ENCODE assay signal across 9 cellular contexts in genomic region chr18:74476154-74476553, GRCh38. TPM values are rescaled to one million over a fixed set of nuclear protein-coding genes. Genes with fewer than 3 reads are reported as not detected.
A peak's percentile ranks its signal among the peaks of the same experiment; 100 is the strongest.
DNase-seq lines count a peak whose midpoint lies in the region; ATAC-seq and TF ChIP-seq lines count a peak whose summit lies in the region.
"Had no signal": no experiment of that assay in that cellular context is flagged by ENCODE, and none has a peak within 500 bp of the region (broad histone marks: within the 10 kb centered on the region; RNA-seq: fewer than 3 reads in every experiment).

No MANE protein-coding gene starts in this region.

- CTCF ChIA-PET in A673 (lab: Charles Lee), result no interaction called here

- no peak overlapping the region for H3K4me3 Mint-ChIP-seq in activated T-helper 17 cell treated with anti-CD3 and anti-CD28 coated beads, Interleukin-2, amount 50 U/mL, for 72 hours

- no peaks in the 10 kb centered on the region for H3K36me3 Mint-ChIP-seq in activated T-helper 17 cell treated with anti-CD3 and anti-CD28 coated beads, Interleukin-2, amount 50 U/mL, for 72 hours (ENCODE audit: low read depth)

- H3K27ac Mint-ChIP-seq in activated T-helper 17 cell treated with anti-CD3 and anti-CD28 coated beads, Interleukin-2, amount 50 U/mL, for 72 hours, result no peak overlapping the region

- intact Hi-C loops in A673 (cut with micrococcal nuclease; ENCODE audit: unreplicated experiment), result loop anchor here (1.0 kb wide), 1 partner anchor 124 kb away; no protein-coding TSS in a partner anchor
- intact Hi-C loops in adrenal gland (cut with DNase I), result loop anchor here in 1 of 2 donors (10.0 kb wide), 1 partner anchor 121 kb away; no protein-coding TSS in a partner anchor
- intact Hi-C loops in mucosa of descending colon (cut with DNase I, micrococcal nuclease), result no loop called here

- TF ChIP-seq POLR2A in adrenal gland (IDR thresholded peaks at IDR 0.05), result no peak

- peak; percentile 62 for DNase-seq in A673 (ENCODE audit: low spot score)
- DNase-seq in HAP-1 (ENCODE audit: low spot score in 2 of 2), result peak; percentile 8 to 71
- DNase-seq in adrenal gland, result peak in 2 of 7 donors; percentile 10 to 48
- peak; percentile 79 for DNase-seq in iPS-NIHi7 (ENCODE audit: extremely low spot score)
- DNase-seq in MV-4-11 (lab: John Stamatoyannopoulos, UW), result no peak
- no peak for DNase-seq in mucosa of descending colon

- no TSS peak for BruUV-seq in A673 (replicated peaks; lab: Mats Ljungman, UMichigan)

- H3K27ac ChIP-seq in A673 (ENCODE audit: low read depth, low read length, poor library complexity, severe bottlenecking) (no peak overlapping the region), adrenal gland (no peak overlapping the region)

- H3K4me1 ChIP-seq in A673 (ENCODE audit: insufficient read depth, low read length, poor library complexity, severe bottlenecking) (no peaks in the 10 kb centered on the region), HAP-1 (no peaks in the 10 kb centered on the region), adrenal gland (replicated peaks in 1 of 2) (no peaks in the 10 kb centered on the region), mucosa of descending colon (ENCODE audit: low read depth) (peaks cover 6% of the 10 kb centered on the region)

- H3K27me3 ChIP-seq in A673 (replicated peaks; ENCODE audit: insufficient read depth, low read depth, low read length, poor library complexity), result peaks cover 16% of the 10 kb centered on the region
- no peaks in the 10 kb centered on the region for H3K27me3 ChIP-seq in HAP-1 (ENCODE audit: low read depth)
- no peaks in the 10 kb centered on the region for H3K27me3 ChIP-seq in adrenal gland

- ATAC-seq in mucosa of descending colon (no peak), GM18907 (IDR thresholded peaks at IDR 0.05; ENCODE audit: unreplicated experiment) (no peak)
- ATAC-seq in activated T-helper 17 cell treated with anti-CD3 and anti-CD28 coated beads, Interleukin-2, amount 50 U/mL, for 72 hours (replicated peaks), result no peak

- H3K9me3 ChIP-seq in A673 (ENCODE audit: low read depth, low read length, poor library complexity, severe bottlenecking) (no peaks in the 10 kb centered on the region), HAP-1 (no peaks in the 10 kb centered on the region), adrenal gland (replicated peaks in 1 of 3) (no peaks in the 10 kb centered on the region), mucosa of descending colon (no peaks in the 10 kb centered on the region)

- H3K36me3 ChIP-seq in A673 (ENCODE audit: insufficient read depth, low read length, poor library complexity, severe bottlenecking) (no peaks in the 10 kb centered on the region), HAP-1 (replicated peaks) (no peaks in the 10 kb centered on the region), adrenal gland (replicated peaks in 1 of 2) (no peaks in the 10 kb centered on the region), mucosa of descending colon (ENCODE audit: low read depth) (no peaks in the 10 kb centered on the region)

- no peaks in the 10 kb centered on the region for H3K4me1 Mint-ChIP-seq in activated T-helper 17 cell treated with anti-CD3 and anti-CD28 coated beads, Interleukin-2, amount 50 U/mL, for 72 hours

- WGBS in adrenal gland, 4 donors, result 20 to 38% (median 27%) methylated on average over 6 of the region's 6 CpGs

- H3K4me3 ChIP-seq in A673 (ENCODE audit: low read depth, low read length, poor library complexity, severe bottlenecking) (no peak overlapping the region), HAP-1 (no peak overlapping the region), adrenal gland (no peak overlapping the region), mucosa of descending colon (no peak overlapping the region)

- H3K9me3 Mint-ChIP-seq in activated T-helper 17 cell treated with anti-CD3 and anti-CD28 coated beads, Interleukin-2, amount 50 U/mL, for 72 hours, result no peaks in the 10 kb centered on the region

- peak; percentile 82 for TF ChIP-seq CTCF in A673 (conservative IDR thresholded peaks at IDR 0.05; ENCODE audit: low read depth, low read length)
- TF ChIP-seq CTCF in adrenal gland (IDR thresholded peaks at IDR 0.05), result peak in 4 of 6 experiments; percentile 10 to 46 (median 34)
- no peak for TF ChIP-seq CTCF in mucosa of descending colon (IDR thresholded peaks at IDR 0.05)

- POLR2A ChIA-PET in A673 (lab: Charles Lee; ENCODE audit: low non-redundant PET), result no interaction called here

- in situ Hi-C loops in HAP-1 (cut with MboI; ENCODE audit: low sequenced_read_pairs), result loop anchor here (25.0 kb wide), 1 partner anchor 289 kb away; no protein-coding TSS in a partner anchor

- H3K27me3 Mint-ChIP-seq in activated T-helper 17 cell treated with anti-CD3 and anti-CD28 coated beads, Interleukin-2, amount 50 U/mL, for 72 hours, result peaks cover 6% of the 10 kb centered on the region

RNA-seq across cellular contexts. Expression of gene DIPK1C, which starts 19.0 kb away (rescaled TPM):
- total RNA-seq in A673 (2021) (not detected in 2 replicates), adrenal gland (under 1 TPM in 1 of 8 donors, not detected in 7; 0.37 TPM), mucosa of descending colon (under 1 TPM in 2 of 3 donors, not detected in 1; 0.14 to 0.98 TPM)
- polyA plus RNA-seq in adrenal gland, result under 1 TPM in 1 of 3 donors, not detected in 2; 0.17 TPM
- total RNA-seq in activated T-helper 17 cell treated with anti-CD3 and anti-CD28 coated beads, Interleukin-2, amount 50 U/mL, for 72 hours, result not detected

RNA-seq across cellular contexts. Expression of gene CNDP2, which starts 20.0 kb away (rescaled TPM):
- 75.3 and 89.4 TPM in 2 replicates for total RNA-seq in A673 (2021)
- 100 to 1,000 TPM in 5 of 8 donors, 10 to 100 TPM in 3; 64.8 to 159 (median 105) TPM for total RNA-seq in adrenal gland
- polyA plus RNA-seq in adrenal gland, result 100 to 1,000 TPM in 1 of 3 donors, 10 to 100 TPM in 2; 49.7 to 105 (median 52.4) TPM
- 100 to 1,000 TPM; 148 to 263 (median 244) TPM for total RNA-seq in mucosa of descending colon
- 100 to 1,000 TPM; 141 to 217 TPM for total RNA-seq in activated T-helper 17 cell treated with anti-CD3 and anti-CD28 coated beads, Interleukin-2, amount 50 U/mL, for 72 hours

RNA-seq across cellular contexts. Expression of gene CNDP1, which starts 58.1 kb away (rescaled TPM):
- total RNA-seq in A673 (2021) (not detected in 2 replicates), adrenal gland (not detected), mucosa of descending colon (under 1 TPM; 0.19 to 0.32 (median 0.19) TPM)
- under 1 TPM in 2 of 3 donors, not detected in 1; 0.16 to 0.27 TPM for polyA plus RNA-seq in adrenal gland
- under 1 TPM in 1 of 2 donors, not detected in 1; 0.26 TPM for total RNA-seq in activated T-helper 17 cell treated with anti-CD3 and anti-CD28 coated beads, Interleukin-2, amount 50 U/mL, for 72 hours
- total RNA-seq: skeletal muscle tissue had no signal

Comparison
In these comparisons a context has a peak if more than half of its experiments do, and no peak if none do; other contexts are left out.
1. DNase-seq: peak in A673 (single experiment), HAP-1 (2 of 2) and iPS-NIHi7 (single experiment); none in MV-4-11 (single experiment) and mucosa of descending colon (0 of 3).